ENCODE assay signal across 14 cellular contexts in the genomic region with DNA sequence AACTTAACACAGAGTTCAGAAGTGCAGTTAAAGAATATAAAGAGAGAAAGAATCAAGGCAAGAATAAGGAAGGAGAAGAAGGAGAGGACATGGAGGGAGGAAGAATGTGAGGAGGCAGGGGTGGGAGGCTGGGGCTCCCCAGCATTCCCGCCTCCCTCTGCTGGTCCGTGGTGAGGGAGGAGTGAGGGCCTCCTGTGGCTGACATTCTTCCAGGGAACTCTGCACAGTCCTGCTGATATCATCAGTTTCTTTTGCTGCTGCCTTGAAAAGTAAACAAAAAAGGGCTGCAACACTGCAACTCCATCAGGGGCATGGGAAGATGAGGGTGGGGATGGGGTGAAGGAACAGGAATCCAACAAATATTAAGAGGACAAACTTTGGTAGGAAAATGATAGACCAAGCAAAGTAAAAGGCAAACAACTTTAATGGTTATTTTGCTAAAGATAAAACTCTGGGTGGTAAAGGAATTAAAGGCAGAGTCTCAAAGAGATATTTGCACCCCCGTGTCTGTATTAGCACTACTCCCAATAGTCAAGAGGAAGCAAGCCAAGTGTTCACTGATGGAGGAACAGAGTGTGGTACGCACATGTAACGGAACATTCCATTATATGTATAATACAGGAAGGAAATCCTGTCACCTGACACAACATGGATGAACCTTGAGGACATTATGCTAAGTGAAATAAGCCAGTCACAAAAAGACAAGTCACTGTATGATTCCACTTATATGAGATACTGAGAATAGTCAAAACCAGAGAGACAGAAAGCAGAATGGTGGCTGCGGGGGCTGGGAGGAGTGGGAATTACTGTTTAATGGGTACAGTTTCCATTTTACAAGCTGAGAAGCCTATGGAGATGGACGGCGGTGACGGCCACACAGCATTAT. TPM values are rescaled to one million over a fixed set of nuclear protein-coding genes. Genes with fewer than 3 reads are reported as not detected.
A peak's percentile ranks its signal among the peaks of the same experiment; 100 is the strongest.
DNase-seq lines count a peak whose midpoint lies in the region; ATAC-seq, FAIRE-seq and TF ChIP-seq lines count a peak whose summit lies in the region.
"Had no signal": no experiment of that assay in that cellular context is flagged by ENCODE, and none has a peak within 500 bp of the region (broad histone marks: within the 10 kb centered on the region; RNA-seq: fewer than 3 reads in every experiment).

No MANE protein-coding gene starts in this region.

- TF ChIP-seq POLR2A in endothelial cell of umbilical vein (IDR thresholded peaks at IDR 0.05; ENCODE audit: low read depth, low read length): no peak

- peak; percentile 82 for DNase-seq in activated CD4-positive, alpha-beta memory T cell treated with anti-CD3 and anti-CD28 coated beads for 36 hours
- no peak for DNase-seq in activated CD4-positive, alpha-beta memory T cell treated with anti-CD3 and anti-CD28 coated beads, Interleukin-2, amount 10 ng/mL, durations not matched to agents 7 days and 5 days
- DNase-seq in PC-9 (peak; percentile 52 to 66), endothelial cell of umbilical vein (ENCODE audit: low read depth, low spot score) (peak; percentile 18), retinal pigment epithelial cell (ENCODE audit: low read depth) (peak; percentile 12), aorta (no peak), NCI-H128 (lab: John Stamatoyannopoulos, UW; ENCODE audit: unreplicated experiment) (no peak), neuronal stem cell (ENCODE audit: low spot score) (no peak)
- DNase-seq: AML-193, anterior cingulate cortex, hypothalamus, SW 1271 had no signal

- H4K91ac ChIP-seq in neuronal stem cell (ENCODE audit: low read depth, low read length, poor library complexity): no peak overlapping the region

- WGBS in aorta, 2 donors: 84 to 87% methylated on average over 9 of the region's 9 CpGs
- WGBS in neuronal stem cell (ENCODE audit: extremely low coverage in 2 of 2, insufficient read length in 2 of 2, insufficient replicate concordance in 1 of 2), 2 donors: no CpG with 5 or more reads among the region's 9 CpGs

- H3K18ac ChIP-seq in neuronal stem cell (ENCODE audit: low read length): no peak overlapping the region

- no peak overlapping the region for H3K23ac ChIP-seq in neuronal stem cell (ENCODE audit: low read depth, low read length, poor library complexity)

- no TSS peak for BruUV-seq in PC-9 (replicated peaks; lab: Mats Ljungman, UMichigan)
- BruUV-seq in endothelial cell of umbilical vein (replicated peaks; lab: Mats Ljungman, UMichigan): no TSS peak

- POLR2A ChIA-PET in activated CD4-positive, alpha-beta memory T cell treated with anti-CD3 and anti-CD28 coated beads for 36 hours (lab: Charles Lee): interaction anchor here (0.6 to 1.2 kb wide), 3 partner anchors 9 to 12 kb away, joined by 3 read pairs; a partner anchor contains a TSS
- POLR2A ChIA-PET in activated CD4-positive, alpha-beta memory T cell treated with anti-CD3 and anti-CD28 coated beads, Interleukin-2, amount 10 ng/mL, durations not matched to agents 7 days and 5 days (lab: Charles Lee): no interaction called here
- POLR2A ChIA-PET in PC-9 (lab: Charles Lee; ENCODE audit: unreplicated experiment): no interaction called here
- POLR2A ChIA-PET in endothelial cell of umbilical vein (lab: Charles Lee): no interaction called here

- H3K4ac ChIP-seq in neuronal stem cell (ENCODE audit: low read length): no peak overlapping the region

- H3K79me1 ChIP-seq in neuronal stem cell (ENCODE audit: low read depth, low read length): no peaks in the 10 kb centered on the region

- CTCF ChIA-PET in activated CD4-positive, alpha-beta memory T cell treated with anti-CD3 and anti-CD28 coated beads for 36 hours (lab: Charles Lee): interaction anchor here (1.0 kb wide), 1 partner anchor 28 kb away, joined by 3 read pairs; no protein-coding TSS in a partner anchor
- CTCF ChIA-PET in activated CD4-positive, alpha-beta memory T cell treated with anti-CD3 and anti-CD28 coated beads, Interleukin-2, amount 10 ng/mL, durations not matched to agents 7 days and 5 days (lab: Charles Lee): no interaction called here
- CTCF ChIA-PET in PC-9 (lab: Charles Lee): interaction anchor here (1.1 kb wide), 1 partner anchor 47 kb away, joined by 6 read pairs; no protein-coding TSS in a partner anchor
- CTCF ChIA-PET in endothelial cell of umbilical vein (lab: Charles Lee): interaction anchor here (0.9 kb wide), 1 partner anchor 48 kb away, joined by 4 read pairs; no protein-coding TSS in a partner anchor

- H2BK12ac ChIP-seq in neuronal stem cell (ENCODE audit: low read length): no peak overlapping the region

- H3K4me3 ChIP-seq in PC-9 (no peak overlapping the region), endothelial cell of umbilical vein (replicated peaks in 1 of 3; ENCODE audit: insufficient read depth in 1 of 3, low read depth in 1 of 3, low read length in 3 of 3) (no peak overlapping the region), retinal pigment epithelial cell (ENCODE audit: low read length) (no peak overlapping the region), aorta (ENCODE audit: low read length in 2 of 2) (no peak overlapping the region), neuronal stem cell (ENCODE audit: low read length in 2 of 2) (no peak overlapping the region)
- H3K4me3 ChIP-seq: prostate gland had no signal

- peak overlapping the region; percentile 68 for H3K27ac ChIP-seq in PC-9
- H3K27ac ChIP-seq in endothelial cell of umbilical vein (ENCODE audit: insufficient read depth, low read depth, low read length): peak overlapping the region; percentile 39
- H3K27ac ChIP-seq in aorta (ENCODE audit: low read depth in 1 of 2, low read length in 2 of 2): no peak overlapping the region
- H3K27ac ChIP-seq in neuronal stem cell (replicated peaks; ENCODE audit: low read length): no peak overlapping the region
- H3K27ac ChIP-seq: HL-60, prostate gland had no signal

- H3K4me2 ChIP-seq in PC-9 (peak overlapping the region; percentile 46), endothelial cell of umbilical vein (ENCODE audit: insufficient read depth, low read length) (no peak overlapping the region), neuronal stem cell (ENCODE audit: insufficient read depth, low read length, poor library complexity, severe bottlenecking) (no peak overlapping the region)

- H3K36me3 Mint-ChIP-seq in activated CD4-positive, alpha-beta memory T cell treated with anti-CD3 and anti-CD28 coated beads for 36 hours: peaks cover 23% of the 10 kb centered on the region
- peaks cover 41% of the 10 kb centered on the region for H3K36me3 Mint-ChIP-seq in activated CD4-positive, alpha-beta memory T cell treated with anti-CD3 and anti-CD28 coated beads, Interleukin-2, amount 10 ng/mL, durations not matched to agents 7 days and 5 days (ENCODE audit: low read depth)

- H3K9me3 ChIP-seq in PC-9 (ENCODE audit: insufficient read depth, low read depth) (no peaks in the 10 kb centered on the region), endothelial cell of umbilical vein (replicated peaks; ENCODE audit: control insufficient read depth, insufficient read depth, low read length) (no peaks in the 10 kb centered on the region), aorta (ENCODE audit: control insufficient read depth, low read length) (no peaks in the 10 kb centered on the region), neuronal stem cell (replicated peaks in 1 of 2; ENCODE audit: control insufficient read depth in 2 of 2, insufficient read depth in 1 of 2, low read depth in 1 of 2, low read length in 2 of 2) (no peaks in the 10 kb centered on the region)
- H3K9me3 ChIP-seq: prostate gland had no signal

- H3K9me1 ChIP-seq in endothelial cell of umbilical vein (replicated peaks; ENCODE audit: control insufficient read depth, extremely low read depth, insufficient read depth, low read length): no peaks in the 10 kb centered on the region

- no peak overlapping the region for H4K8ac ChIP-seq in neuronal stem cell (ENCODE audit: low read depth, low read length)

- peak overlapping the region; percentile 76 for H3K27ac Mint-ChIP-seq in activated CD4-positive, alpha-beta memory T cell treated with anti-CD3 and anti-CD28 coated beads for 36 hours
- H3K27ac Mint-ChIP-seq in activated CD4-positive, alpha-beta memory T cell treated with anti-CD3 and anti-CD28 coated beads, Interleukin-2, amount 10 ng/mL, durations not matched to agents 7 days and 5 days: no peak overlapping the region

- dilution Hi-C loops in endothelial cell of umbilical vein (cut with MboI; ENCODE audit: extremely low pct_ligation_motif_present, low sequenced_read_pairs): no loop called here

- H3K9ac ChIP-seq in endothelial cell of umbilical vein (replicated peaks; ENCODE audit: extremely low read depth, insufficient read depth, low read length) (no peak overlapping the region), neuronal stem cell (ENCODE audit: low read depth, low read length, poor library complexity) (no peak overlapping the region)

- intact Hi-C loops in activated CD4-positive, alpha-beta memory T cell treated with anti-CD3 and anti-CD28 coated beads for 36 hours (cut with micrococcal nuclease): loop anchor here (1.0 kb wide), 1 partner anchor 8 kb away; a partner anchor contains a TSS
- intact Hi-C loops in PC-9 (cut with micrococcal nuclease; ENCODE audit: unreplicated experiment): loop anchor here (2.0 to 5.0 kb wide), 2 partner anchors 74 to 176 kb away; a partner anchor contains a TSS
- intact Hi-C loops in endothelial cell of umbilical vein (cut with micrococcal nuclease): no loop called here
- intact Hi-C loops in aorta (cut with DNase I): no loop called here

- H3F3A ChIP-seq in PC-9 (ENCODE audit: insufficient read depth, low read depth): peaks cover 37% of the 10 kb centered on the region

- no peak overlapping the region for H2AFZ ChIP-seq in PC-9
- H2AFZ ChIP-seq in endothelial cell of umbilical vein (ENCODE audit: low read depth, low read length): no peak overlapping the region
- no peak overlapping the region for H2AFZ ChIP-seq in neuronal stem cell (ENCODE audit: low read length)

- H3K36me3 ChIP-seq in PC-9 (ENCODE audit: low read depth): peaks cover 27% of the 10 kb centered on the region
- peaks cover 0 to 2% of the 10 kb centered on the region in 2 experiments for H3K36me3 ChIP-seq in endothelial cell of umbilical vein (ENCODE audit: control insufficient read depth in 2 of 2, extremely low read depth in 1 of 2, insufficient read depth in 2 of 2, low read length in 2 of 2)
- peaks cover 4 to 5% of the 10 kb centered on the region in 2 donors for H3K36me3 ChIP-seq in aorta (ENCODE audit: control insufficient read depth in 1 of 2, insufficient read depth in 2 of 2, low read length in 1 of 2)
- H3K36me3 ChIP-seq in neuronal stem cell (replicated peaks in 1 of 2; ENCODE audit: control insufficient read depth in 2 of 2, insufficient read depth in 2 of 2, low read length in 2 of 2): peaks cover 3 to 27% of the 10 kb centered on the region in 2 donors
- H3K36me3 ChIP-seq: prostate gland had no signal

- no peaks in the 10 kb centered on the region for H3K9me2 ChIP-seq in PC-9 (ENCODE audit: insufficient read depth)

- H2AK5ac ChIP-seq in neuronal stem cell (ENCODE audit: low read depth, low read length): no peak overlapping the region

- H3K4me3 Mint-ChIP-seq in activated CD4-positive, alpha-beta memory T cell treated with anti-CD3 and anti-CD28 coated beads for 36 hours: no peak overlapping the region
- no peak overlapping the region for H3K4me3 Mint-ChIP-seq in activated CD4-positive, alpha-beta memory T cell treated with anti-CD3 and anti-CD28 coated beads, Interleukin-2, amount 10 ng/mL, durations not matched to agents 7 days and 5 days

- H3K79me2 ChIP-seq in PC-9 (ENCODE audit: low read depth): no peaks in the 10 kb centered on the region
- no peaks in the 10 kb centered on the region for H3K79me2 ChIP-seq in endothelial cell of umbilical vein (ENCODE audit: control insufficient read depth, insufficient read depth, low read length)

- H2BK15ac ChIP-seq in neuronal stem cell (ENCODE audit: low read length): no peak overlapping the region

- H2BK5ac ChIP-seq in neuronal stem cell (ENCODE audit: low read length): no peak overlapping the region

- no peaks in the 10 kb centered on the region for H4K20me1 ChIP-seq in PC-9 (ENCODE audit: insufficient read depth)
- no peaks in the 10 kb centered on the region for H4K20me1 ChIP-seq in endothelial cell of umbilical vein (replicated peaks; ENCODE audit: control insufficient read depth, extremely low read depth, insufficient read depth, low read length)

- H3K4me1 ChIP-seq in PC-9 (replicated peaks; ENCODE audit: insufficient read depth): peaks cover 53% of the 10 kb centered on the region
- H3K4me1 ChIP-seq in endothelial cell of umbilical vein (ENCODE audit: control insufficient read depth, extremely low read depth, insufficient read depth, low read length): peaks cover 24% of the 10 kb centered on the region
- H3K4me1 ChIP-seq in aorta (ENCODE audit: control insufficient read depth in 1 of 2, insufficient read depth in 2 of 2, low read length in 2 of 2): no peaks in the 10 kb centered on the region
- peaks cover 0 to 5% of the 10 kb centered on the region in 2 donors for H3K4me1 ChIP-seq in neuronal stem cell (ENCODE audit: control insufficient read depth in 2 of 2, insufficient read depth in 1 of 2, low read depth in 1 of 2, low read length in 2 of 2)
- H3K4me1 ChIP-seq: prostate gland had no signal

- ATAC-seq in aorta (ENCODE audit: low FRiP score): no peak

- H2BK120ac ChIP-seq in neuronal stem cell (ENCODE audit: low read depth, low read length): no peak overlapping the region

- H3K14ac ChIP-seq in neuronal stem cell (ENCODE audit: low read length): no peak overlapping the region

- peaks cover 55% of the 10 kb centered on the region for H3K4me1 Mint-ChIP-seq in activated CD4-positive, alpha-beta memory T cell treated with anti-CD3 and anti-CD28 coated beads for 36 hours (ENCODE audit: low read depth)
- peaks cover 42% of the 10 kb centered on the region for H3K4me1 Mint-ChIP-seq in activated CD4-positive, alpha-beta memory T cell treated with anti-CD3 and anti-CD28 coated beads, Interleukin-2, amount 10 ng/mL, durations not matched to agents 7 days and 5 days

- H3K9me3 Mint-ChIP-seq in activated CD4-positive, alpha-beta memory T cell treated with anti-CD3 and anti-CD28 coated beads for 36 hours: no peaks in the 10 kb centered on the region
- H3K9me3 Mint-ChIP-seq in activated CD4-positive, alpha-beta memory T cell treated with anti-CD3 and anti-CD28 coated beads, Interleukin-2, amount 10 ng/mL, durations not matched to agents 7 days and 5 days: no peaks in the 10 kb centered on the region

- no peak for TF ChIP-seq CTCF in PC-9 (conservative IDR thresholded peaks at IDR 0.05)
- no peak for TF ChIP-seq CTCF in endothelial cell of umbilical vein (IDR thresholded peaks at IDR 0.05; ENCODE audit: extremely low read depth in 1 of 2, insufficient read depth in 1 of 2, low read depth in 1 of 2, low read length in 2 of 2)
- peak; percentile 19 for TF ChIP-seq CTCF in retinal pigment epithelial cell (conservative IDR thresholded peaks at IDR 0.05; ENCODE audit: low read depth, low read length)

- FAIRE-seq in endothelial cell of umbilical vein (lab: Jason Lieb, UNC): no peak

- H3K27me3 ChIP-seq in PC-9 (ENCODE audit: insufficient read depth, low read depth) (no peaks in the 10 kb centered on the region), endothelial cell of umbilical vein (ENCODE audit: control insufficient read depth in 2 of 2, insufficient read depth in 2 of 2, low read length in 2 of 2) (no peaks in the 10 kb centered on the region), aorta (ENCODE audit: control insufficient read depth in 1 of 2, insufficient read depth in 2 of 2, low read length in 1 of 2) (no peaks in the 10 kb centered on the region), neuronal stem cell (ENCODE audit: control insufficient read depth in 3 of 3, insufficient read depth in 3 of 3, low read depth in 1 of 3, low read length in 3 of 3) (no peaks in the 10 kb centered on the region)

- H3K27me3 Mint-ChIP-seq in activated CD4-positive, alpha-beta memory T cell treated with anti-CD3 and anti-CD28 coated beads for 36 hours: no peaks in the 10 kb centered on the region
- H3K27me3 Mint-ChIP-seq in activated CD4-positive, alpha-beta memory T cell treated with anti-CD3 and anti-CD28 coated beads, Interleukin-2, amount 10 ng/mL, durations not matched to agents 7 days and 5 days: no peaks in the 10 kb centered on the region

RNA-seq across cellular contexts. Expression of a gene that starts 8.0 kb away (rescaled TPM):
- total RNA-seq in activated CD4-positive, alpha-beta memory T cell treated with anti-CD3 and anti-CD28 coated beads for 36 hours: 100 to 1,000 TPM; 216 to 218 TPM
- 100 to 1,000 TPM; 418 to 420 TPM for total RNA-seq in activated CD4-positive, alpha-beta memory T cell treated with anti-CD3 and anti-CD28 coated beads, Interleukin-2, amount 10 ng/mL, durations not matched to agents 7 days and 5 days
- total RNA-seq in PC-9 (2021): 4.2 and 5.3 TPM in 2 replicates
- 0.67 and 1.1 TPM in 2 replicates for total RNA-seq in endothelial cell of umbilical vein
- 0.40 and 0.43 TPM in 2 replicates for polyA plus RNA-seq in endothelial cell of umbilical vein
- polyA plus RNA-seq in endothelial cell of umbilical vein (2011; cell fraction: cytosol; rRNA removed): 0.26 and 0.35 TPM in 2 replicates
- polyA plus RNA-seq in endothelial cell of umbilical vein (2011; cell fraction: nucleus; rRNA removed): 0.42 and 0.73 TPM in 2 replicates
- polyA plus RNA-seq in endothelial cell of umbilical vein (2012): 0.08 and 0.31 TPM in 2 replicates
- 0.15 and 0.23 TPM in 2 replicates for polyA minus RNA-seq in endothelial cell of umbilical vein
- polyA minus RNA-seq in endothelial cell of umbilical vein (2011; cell fraction: cytosol; rRNA and poly(A)+ RNA removed): 0.72 TPM
- polyA minus RNA-seq in endothelial cell of umbilical vein (2011; cell fraction: nucleus; rRNA and poly(A)+ RNA removed): 0.63 and 2.2 TPM in 2 replicates
- total RNA-seq in aorta: 1 to 10 TPM; 4.5 to 7.3 TPM
- polyA plus RNA-seq in aorta: 1 to 10 TPM; 1.8 to 1.9 TPM
- 1.0 TPM for polyA plus RNA-seq in neuronal stem cell (2013, experiment 1 of 2)
- 1.0 TPM for polyA plus RNA-seq in neuronal stem cell (2013, experiment 2 of 2)

Comparison
In these comparisons a context has a peak if more than half of its experiments do, and no peak if none do; other contexts are left out.
1. DNase-seq: peak in activated CD4-positive, alpha-beta memory T cell treated with anti-CD3 and anti-CD28 coated beads for 36 hours (single experiment), PC-9 (2 of 2), endothelial cell of umbilical vein (single experiment) and retinal pigment epithelial cell (single experiment); none in activated CD4-positive, alpha-beta memory T cell treated with anti-CD3 and anti-CD28 coated beads, Interleukin-2, amount 10 ng/mL, durations not matched to agents 7 days and 5 days (single experiment), aorta (0 of 2), NCI-H128 (single experiment) and neuronal stem cell (single experiment).
2. H3K27ac ChIP-seq: peak in PC-9 (single experiment) and endothelial cell of umbilical vein (single experiment); none in aorta (0 of 2) and neuronal stem cell (single experiment).
3. RNA of a gene that starts 8.0 kb away (total RNA-seq): 418 to 420 TPM in activated CD4-positive, alpha-beta memory T cell treated with anti-CD3 and anti-CD28 coated beads, Interleukin-2, amount 10 ng/mL, durations not matched to agents 7 days and 5 days and 216 to 218 TPM in activated CD4-positive, alpha-beta memory T cell treated with anti-CD3 and anti-CD28 coated beads for 36 hours; 4.5 to 7.3 TPM in aorta, 4.2 to 5.3 TPM in PC-9 and 0.67 to 1.1 TPM in endothelial cell of umbilical vein; every median in the first group is over 10 times any median in the second.
4. intact Hi-C loops: an anchor here in activated CD4-positive, alpha-beta memory T cell treated with anti-CD3 and anti-CD28 coated beads for 36 hours (1.0 kb wide) and PC-9 (2.0 to 5.0 kb wide); none called in endothelial cell of umbilical vein and aorta.